26 cellular contexts compared by ENCODE assay signal in the genomic region with DNA sequence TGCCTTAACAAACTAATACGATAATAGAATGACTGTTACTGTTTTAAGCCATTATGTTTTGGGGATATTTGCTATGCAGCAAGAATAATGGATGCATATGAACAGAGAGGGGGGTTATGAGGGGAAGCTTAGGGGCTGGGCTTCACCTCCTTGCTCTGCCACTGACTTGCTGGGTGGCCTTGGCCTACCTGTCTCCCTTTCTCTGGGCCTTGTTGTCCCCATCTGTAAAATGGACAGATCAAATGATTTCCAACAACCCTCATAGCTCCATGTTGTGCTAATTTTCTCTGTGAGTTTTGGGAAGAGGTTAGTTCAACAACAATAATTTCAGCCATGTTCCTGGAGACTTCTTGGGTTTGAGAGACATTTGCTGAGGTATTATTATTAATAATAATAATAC.
"Had no signal": no experiment of that assay in that cellular context is flagged by ENCODE, and none has a peak within 500 bp of the region (broad histone marks: within the 10 kb centered on the region; RNA-seq: fewer than 3 reads in every experiment).

No MANE protein-coding gene starts in this region.

- H3K36me3 ChIP-seq: MG63 had no signal

- H3K4me3 ChIP-seq: MG63 had no signal

- H3K27me3 ChIP-seq: MG63 had no signal

- DNase-seq: Kasumi-1, MG63, MM.1S, MV-4-11, NCI-H1048, NCI-H1092, NCI-H1092 treated with DMSO at 0.1 percent for 48 hours, NCI-H1105, NCI-H1105 treated with DMSO at 0.1 percent for 48 hours, NCI-H1417, NCI-H1417 treated with DMSO at 0.1 percent for 48 hours, NCI-H1436, NCI-H1436 treated with DMSO at 0.1 percent for 48 hours, NCI-H146, NCI-H187, NCI-H187 treated with DMSO at 0.1 percent for 48 hours, NCI-H1930, NCI-H2029, NCI-H2029 treated with DMSO at 0.1 percent for 48 hours, NCI-H2081, NCI-H2081 treated with DMSO at 0.1 percent for 48 hours, NCI-H2107, NCI-H2227 treated with DMSO at 0.1 percent for 48 hours, NCI-H226, NCI-H345, NCI-H510A had no signal

- H3K9me3 ChIP-seq: MG63 had no signal
